In genomic region chr9:111356567-111357244, GRCh38 we compare ENCODE assay signal across 10 cellular contexts. TPM values are rescaled to one million over a fixed set of nuclear protein-coding genes. Genes with fewer than 3 reads are reported as not detected.
DNase-seq lines count a peak whose midpoint lies in the region; ATAC-seq and TF ChIP-seq lines count a peak whose summit lies in the region.
"Had no signal": no experiment of that assay in that cellular context is flagged by ENCODE, and none has a peak within 500 bp of the region (broad histone marks: within the 10 kb centered on the region; RNA-seq: fewer than 3 reads in every experiment).

No MANE protein-coding gene starts in this region.

- H3K27me3 ChIP-seq in Panc1 (ENCODE audit: control insufficient read depth, insufficient read depth, low read length) (no peaks in the 10 kb centered on the region), esophagus squamous epithelium (no peaks in the 10 kb centered on the region), rectal smooth muscle tissue (ENCODE audit: control insufficient read depth, insufficient read depth, low read length) (no peaks in the 10 kb centered on the region), WERI-Rb-1 (ENCODE audit: insufficient read depth, low read depth, severe bottlenecking) (no peaks in the 10 kb centered on the region)

- H3K9ac ChIP-seq in rectal smooth muscle tissue (ENCODE audit: low read length): no peak overlapping the region

- intact Hi-C loops in Panc1 (cut with micrococcal nuclease; ENCODE audit: unreplicated experiment): no loop called here
- intact Hi-C loops in esophagus squamous epithelium (cut with DNase I): no loop called here

- H3K4me3 ChIP-seq in Panc1 (ENCODE audit: low read depth in 2 of 2, low read length in 2 of 2) (peak overlapping the region in 1 of 2 experiments; percentile 45; a peak in 2 of 4 replicates), esophagus squamous epithelium (peak overlapping the region; percentile 25 to 56 (median 36)), rectal smooth muscle tissue (ENCODE audit: low read length) (no peak overlapping the region), WERI-Rb-1 (ENCODE audit: low read depth, low read length) (no peak overlapping the region)

- POLR2A ChIA-PET in Panc1 (lab: Charles Lee): interaction anchor here (0.6 kb wide), 2 partner anchors 103 to 577 kb away, joined by 4 to 6 read pairs; no protein-coding TSS in a partner anchor

- CTCF ChIA-PET in Panc1 (lab: Charles Lee): no interaction called here

- no peak for TF ChIP-seq CTCF in Panc1 (IDR thresholded peaks at IDR 0.05)
- no peak for TF ChIP-seq CTCF in esophagus squamous epithelium (IDR thresholded peaks at IDR 0.05)
- no peak for TF ChIP-seq CTCF in WERI-Rb-1 (IDR thresholded peaks at IDR 0.05; ENCODE audit: low read depth, low read length)

- H3K27ac ChIP-seq in Panc1 (ENCODE audit: low read length) (peak overlapping the region; percentile 44; the same call in 1 of the 2 replicates), esophagus squamous epithelium (peak overlapping the region; percentile 41 to 69 (median 61)), rectal smooth muscle tissue (ENCODE audit: low read depth, low read length) (peak overlapping the region; percentile 6), WERI-Rb-1 (no peak overlapping the region)

- 30 to 32% methylated on average over 11 of the region's 11 CpGs for WGBS in esophagus squamous epithelium, 2 donors

- H3K4me1 ChIP-seq in Panc1 (ENCODE audit: control insufficient read depth, insufficient read depth, low read length): peaks cover 3% of the 10 kb centered on the region; the same call in 1 of the 2 replicates
- peaks cover 0 to 14% (median 3%) of the 10 kb centered on the region in 3 donors for H3K4me1 ChIP-seq in esophagus squamous epithelium
- H3K4me1 ChIP-seq in rectal smooth muscle tissue (ENCODE audit: control insufficient read depth, insufficient read depth, low read length): peaks cover 2% of the 10 kb centered on the region

- TF ChIP-seq POLR2A in esophagus squamous epithelium (IDR thresholded peaks at IDR 0.05): no peak

- BruUV-seq in Panc1 (replicated peaks; lab: Mats Ljungman, UMichigan): no TSS peak

- ATAC-seq in Panc1 (peak; percentile 88), HG02623 (IDR thresholded peaks at IDR 0.05; ENCODE audit: unreplicated experiment) (no peak)

- H3K36me3 ChIP-seq in Panc1 (ENCODE audit: control insufficient read depth, insufficient read depth, low read length): 0 out of 2 replicates have a peak, but pooled peaks cover 2% of the 10 kb centered on the region
- H3K36me3 ChIP-seq in esophagus squamous epithelium: peaks cover 0 to 26% (median 1%) of the 10 kb centered on the region in 3 donors
- no peaks in the 10 kb centered on the region for H3K36me3 ChIP-seq in rectal smooth muscle tissue (ENCODE audit: control insufficient read depth, insufficient read depth, low read length)
- H3K36me3 ChIP-seq in WERI-Rb-1: no peaks in the 10 kb centered on the region

- in situ Hi-C loops in Panc1 (cut with HindIII; ENCODE audit: low pct_unique_long_range_greater_than_20kb, low sequenced_read_pairs): no loop called here

- H3K9me3 ChIP-seq in Panc1 (ENCODE audit: control insufficient read depth, insufficient read depth, low read depth, low read length) (no peaks in the 10 kb centered on the region), esophagus squamous epithelium (no peaks in the 10 kb centered on the region), WERI-Rb-1 (ENCODE audit: severe bottlenecking) (no peaks in the 10 kb centered on the region)

- DNase-seq in ELR (ENCODE audit: low read depth) (peak; percentile 94), Panc1 (ENCODE audit: low read depth, low spot score) (peak; percentile 52), esophagus squamous epithelium (lab: John Stamatoyannopoulos, UW) (no peak), WERI-Rb-1 (no peak), SHP77 (lab: John Stamatoyannopoulos, UW) (no peak), NOMO-1 treated with DMSO at 0.1 percent for 48 hours (lab: John Stamatoyannopoulos, UW; ENCODE audit: unreplicated experiment) (no peak)
- DNase-seq: immature natural killer cell had no signal

RNA-seq across cellular contexts. Expression of gene OR2K2, which starts 26.7 kb away (rescaled TPM):
- total RNA-seq in Panc1 (2021; ENCODE audit: unreplicated experiment): not detected
- polyA plus RNA-seq in Panc1 (2012; ENCODE audit: insufficient read length): not detected
- total RNA-seq in esophagus squamous epithelium: not detected
- total RNA-seq: HT-29 had no signal
- polyA plus RNA-seq: immature natural killer cell had no signal

Comparison
In these comparisons a context has a peak if more than half of its experiments do, and no peak if none do; other contexts are left out.
1. DNase-seq: peak in ELR (single experiment) and Panc1 (single experiment); none in esophagus squamous epithelium (single experiment), WERI-Rb-1 (single experiment), SHP77 (0 of 2) and NOMO-1 treated with DMSO at 0.1 percent for 48 hours (single experiment).
2. H3K4me3 ChIP-seq: peak in esophagus squamous epithelium (4 of 4); none in rectal smooth muscle tissue (single experiment) and WERI-Rb-1 (single experiment).